32 cellular contexts compared by ENCODE assay signal in genomic region chr2:178723786-178724346, GRCh38.
"Had no signal": no experiment of that assay in that cellular context is flagged by ENCODE, and none has a peak within 500 bp of the region (broad histone marks: within the 10 kb centered on the region; RNA-seq: fewer than 3 reads in every experiment).

No MANE protein-coding gene starts in this region.

- H3K4me3 ChIP-seq: colonic mucosa, esophagus squamous epithelium, heart right ventricle, skin epidermis, suprapubic skin, tibial artery had no signal

- H3K36me3 ChIP-seq: colonic mucosa, esophagus squamous epithelium, neutrophil, suprapubic skin, tibial artery had no signal

- H3K9me3 Mint-ChIP-seq: activated CD4-positive, alpha-beta memory T cell treated with anti-CD3 and anti-CD28 coated beads, Interleukin-2, amount 10 ng/mL, durations not matched to agents 7 days and 5 days; activated CD4-positive, alpha-beta T cell treated with anti-CD3 and anti-CD28 coated beads, Interleukin-2, amount 10 ng/mL, durations not matched to agents 7 days and 5 days; activated naive CD4-positive, alpha-beta T cell treated with anti-CD3 and anti-CD28 coated beads, Interleukin-2, amount 50 U/mL, for 24 hours; activated naive CD8-positive, alpha-beta T cell treated with anti-CD3 and anti-CD28 coated beads, Interleukin-2, amount 50 U/mL, for 24 hours; activated T-cell treated with anti-CD3 and anti-CD28 coated beads, Interleukin-2, amount 50 U/mL, for 24 hours; naive B cell; nephron progenitor cell had no signal

- H3K9me3 ChIP-seq: colonic mucosa, esophagus squamous epithelium, heart right ventricle, neutrophil, suprapubic skin had no signal

- ATAC-seq: activated CD4-positive, CD25-positive, alpha-beta regulatory T cell treated with anti-CD3 and anti-CD28 coated beads, Interleukin-2, amount 50 U/mL, for 24 hours; activated naive CD8-positive, alpha-beta T cell treated with anti-CD3 and anti-CD28 coated beads, Interleukin-2, amount 50 U/mL, for 24 hours; left lobe of liver; sciatic nerve; T-helper 17 cell had no signal

- H3K27ac ChIP-seq: colonic mucosa, epithelial cell of prostate, esophagus squamous epithelium, neutrophil, skin epidermis, suprapubic skin, tibial artery, WERI-Rb-1 had no signal

- H3K27me3 Mint-ChIP-seq: activated CD4-positive, alpha-beta T cell treated with anti-CD3 and anti-CD28 coated beads, Interleukin-2, amount 10 ng/mL, durations not matched to agents 7 days and 5 days; activated naive CD4-positive, alpha-beta T cell treated with anti-CD3 and anti-CD28 coated beads, Interleukin-2, amount 50 U/mL, for 24 hours; activated naive CD8-positive, alpha-beta T cell treated with anti-CD3 and anti-CD28 coated beads, Interleukin-2, amount 50 U/mL, for 24 hours; activated T-cell treated with anti-CD3 and anti-CD28 coated beads, Interleukin-2, amount 50 U/mL, for 24 hours; naive B cell; T-helper 17 cell had no signal

- H3K27me3 ChIP-seq: colonic mucosa, esophagus squamous epithelium, heart right ventricle, suprapubic skin, tibial artery had no signal

- H3K27ac Mint-ChIP-seq: activated CD4-positive, alpha-beta memory T cell treated with anti-CD3 and anti-CD28 coated beads, Interleukin-2, amount 10 ng/mL, durations not matched to agents 7 days and 5 days; activated CD4-positive, alpha-beta T cell treated with anti-CD3 and anti-CD28 coated beads, Interleukin-2, amount 10 ng/mL, durations not matched to agents 7 days and 5 days; activated naive CD4-positive, alpha-beta T cell treated with anti-CD3 and anti-CD28 coated beads, Interleukin-2, amount 50 U/mL, for 24 hours; activated naive CD8-positive, alpha-beta T cell treated with anti-CD3 and anti-CD28 coated beads, Interleukin-2, amount 50 U/mL, for 24 hours; activated T-cell treated with anti-CD3 and anti-CD28 coated beads, Interleukin-2, amount 50 U/mL, for 24 hours; T-helper 17 cell had no signal

- DNase-seq: activated CD4-positive, alpha-beta memory T cell treated with anti-CD3 and anti-CD28 coated beads, Interleukin-2, amount 10 ng/mL, durations not matched to agents 7 days and 5 days; activated CD4-positive, alpha-beta T cell treated with anti-CD3 and anti-CD28 coated beads, Interleukin-2, amount 10 ng/mL, durations not matched to agents 7 days and 5 days; activated CD8-positive, alpha-beta memory T cell treated with anti-CD3 and anti-CD28 coated beads, Interleukin-2, amount 50 U/mL, for 48 hours; activated gamma-delta T cell treated with Interleukin-2 at 50 U/mL for 16 hours; activated naive CD8-positive, alpha-beta T cell treated with anti-CD3 and anti-CD28 coated beads, Interleukin-2, amount 50 U/mL, for 24 hours; activated T-cell treated with anti-CD3 and anti-CD28 coated beads, Interleukin-2, amount 50 U/mL, for 24 hours; amygdala; cerebellar nuclear complex; colonic mucosa; effector CD8-positive, alpha-beta T cell; esophagus squamous epithelium; foreskin melanocyte; heart right ventricle; naive B cell; nephron progenitor cell; stimulated activated CD4-positive, alpha-beta T cell treated with anti-CD3 and anti-CD28 coated beads, Interleukin-12 subunit alpha, Interleukin-12 subunit beta, amount 100 ng/mL, for 4 hours; stimulated activated CD4-positive, alpha-beta T cell treated with anti-CD3 and anti-CD28 coated beads, Interleukin-4, amount 100 ng/mL, for 1 hour; stimulated activated CD8-positive, alpha-beta memory T cell treated with anti-CD3 and anti-CD28 coated beads, Interleukin-4, amount 100 ng/mL, for 48 hours; stimulated activated naive CD4-positive, alpha-beta T cell; T-helper 17 cell; T1000; tibial artery; WERI-Rb-1 had no signal

- H3K4me3 Mint-ChIP-seq: activated CD4-positive, alpha-beta memory T cell treated with anti-CD3 and anti-CD28 coated beads, Interleukin-2, amount 10 ng/mL, durations not matched to agents 7 days and 5 days; activated CD4-positive, alpha-beta T cell treated with anti-CD3 and anti-CD28 coated beads, Interleukin-2, amount 10 ng/mL, durations not matched to agents 7 days and 5 days; activated naive CD4-positive, alpha-beta T cell treated with anti-CD3 and anti-CD28 coated beads, Interleukin-2, amount 50 U/mL, for 24 hours; activated naive CD8-positive, alpha-beta T cell treated with anti-CD3 and anti-CD28 coated beads, Interleukin-2, amount 50 U/mL, for 24 hours; activated T-cell treated with anti-CD3 and anti-CD28 coated beads, Interleukin-2, amount 50 U/mL, for 24 hours; naive B cell; nephron progenitor cell; T-helper 17 cell had no signal

- H3K4me1 ChIP-seq: colonic mucosa, esophagus squamous epithelium, suprapubic skin, tibial artery had no signal

- FAIRE-seq: endometrium had no signal

- H3K4me1 Mint-ChIP-seq: activated CD4-positive, alpha-beta memory T cell treated with anti-CD3 and anti-CD28 coated beads, Interleukin-2, amount 10 ng/mL, durations not matched to agents 7 days and 5 days; activated CD4-positive, alpha-beta T cell treated with anti-CD3 and anti-CD28 coated beads, Interleukin-2, amount 10 ng/mL, durations not matched to agents 7 days and 5 days; activated naive CD4-positive, alpha-beta T cell treated with anti-CD3 and anti-CD28 coated beads, Interleukin-2, amount 50 U/mL, for 24 hours; activated naive CD8-positive, alpha-beta T cell treated with anti-CD3 and anti-CD28 coated beads, Interleukin-2, amount 50 U/mL, for 24 hours; naive B cell; nephron progenitor cell; T-helper 17 cell had no signal
